18 cellular contexts compared by ENCODE assay signal in genomic region chr22:49699928-49700498, GRCh38.
DNase-seq lines count a peak whose midpoint lies in the region; ATAC-seq and TF ChIP-seq lines count a peak whose summit lies in the region.
"Had no signal": no experiment of that assay in that cellular context is flagged by ENCODE, and none has a peak within 500 bp of the region (broad histone marks: within the 10 kb centered on the region; RNA-seq: fewer than 3 reads in every experiment).

No MANE protein-coding gene starts in this region.

- H3K36me3 ChIP-seq in osteoblast (ENCODE audit: insufficient read depth, low read length): no peaks in the 10 kb centered on the region
- no peaks in the 10 kb centered on the region for H3K36me3 ChIP-seq in upper lobe of right lung
- H3K36me3 ChIP-seq: BLaER1 had no signal

- no peaks in the 10 kb centered on the region for H3K79me2 ChIP-seq in osteoblast (ENCODE audit: insufficient read depth, low read length)

- TF ChIP-seq CTCF in glutamatergic neuron (IDR thresholded peaks at IDR 0.05; ENCODE audit: partially characterized antibody, unreplicated experiment) (no peak), osteoblast (IDR thresholded peaks at IDR 0.05; ENCODE audit: extremely low read depth, low read depth, low read length) (no peak), upper lobe of right lung (IDR thresholded peaks at IDR 0.05) (no peak)

- no peak overlapping the region for H3K27ac ChIP-seq in osteoblast (ENCODE audit: low read depth, low read length)
- H3K27ac ChIP-seq in upper lobe of right lung: no peak overlapping the region
- H3K27ac ChIP-seq: 22Rv1, BLaER1, HL-60 had no signal

- intact Hi-C loops in upper lobe of right lung (cut with DNase I): no loop called here

- H3K4me2 ChIP-seq in osteoblast (ENCODE audit: insufficient read depth, low read length): no peak overlapping the region
- H3K4me2 ChIP-seq: BLaER1 had no signal

- H3K9me3 Mint-ChIP-seq in activated CD8-positive, alpha-beta memory T cell treated with anti-CD3 and anti-CD28 coated beads, Interleukin-2, amount 10 ng/mL, durations not matched to agents 7 days and 5 days (ENCODE audit: low read depth): peaks cover 12% of the 10 kb centered on the region
- H3K9me3 Mint-ChIP-seq in glutamatergic neuron (ENCODE audit: unreplicated experiment): peaks cover 21% of the 10 kb centered on the region
- peaks cover 8 to 10% of the 10 kb centered on the region in 2 donors for H3K9me3 Mint-ChIP-seq in activated T-cell treated with anti-CD3 and anti-CD28 coated beads, Interleukin-2, amount 50 U/mL, for 72 hours

- H2AFZ ChIP-seq in osteoblast (ENCODE audit: low read length): no peak overlapping the region

- no peaks in the 10 kb centered on the region for H3K4me1 ChIP-seq in osteoblast (ENCODE audit: insufficient read depth, low read length)
- H3K4me1 ChIP-seq in upper lobe of right lung: no peaks in the 10 kb centered on the region
- H3K4me1 ChIP-seq: BLaER1, Caco-2 had no signal

- CTCF ChIA-PET in activated CD8-positive, alpha-beta memory T cell treated with anti-CD3 and anti-CD28 coated beads, Interleukin-2, amount 10 ng/mL, durations not matched to agents 7 days and 5 days (lab: Charles Lee): no interaction called here

- peaks cover 10% of the 10 kb centered on the region for H3K27me3 Mint-ChIP-seq in activated CD8-positive, alpha-beta memory T cell treated with anti-CD3 and anti-CD28 coated beads, Interleukin-2, amount 10 ng/mL, durations not matched to agents 7 days and 5 days
- no peaks in the 10 kb centered on the region for H3K27me3 Mint-ChIP-seq in glutamatergic neuron (ENCODE audit: unreplicated experiment)
- H3K27me3 Mint-ChIP-seq in activated T-cell treated with anti-CD3 and anti-CD28 coated beads, Interleukin-2, amount 50 U/mL, for 72 hours (ENCODE audit: low read depth): peaks cover 6% of the 10 kb centered on the region

- H3K36me3 Mint-ChIP-seq in activated CD8-positive, alpha-beta memory T cell treated with anti-CD3 and anti-CD28 coated beads, Interleukin-2, amount 10 ng/mL, durations not matched to agents 7 days and 5 days: peaks cover 1% of the 10 kb centered on the region
- H3K36me3 Mint-ChIP-seq in glutamatergic neuron (ENCODE audit: unreplicated experiment): peaks cover 21% of the 10 kb centered on the region
- peaks cover 5 to 6% of the 10 kb centered on the region in 2 donors for H3K36me3 Mint-ChIP-seq in activated T-cell treated with anti-CD3 and anti-CD28 coated beads, Interleukin-2, amount 50 U/mL, for 72 hours (ENCODE audit: insufficient read depth in 2 of 2)

- no peaks in the 10 kb centered on the region for H3K9me3 ChIP-seq in osteoblast (ENCODE audit: low read depth, low read length)
- H3K9me3 ChIP-seq in upper lobe of right lung: peaks cover 15% of the 10 kb centered on the region

- H3K4me3 Mint-ChIP-seq in activated CD8-positive, alpha-beta memory T cell treated with anti-CD3 and anti-CD28 coated beads, Interleukin-2, amount 10 ng/mL, durations not matched to agents 7 days and 5 days: no peak overlapping the region
- no peak overlapping the region for H3K4me3 Mint-ChIP-seq in glutamatergic neuron (ENCODE audit: unreplicated experiment)
- no peak overlapping the region for H3K4me3 Mint-ChIP-seq in activated T-cell treated with anti-CD3 and anti-CD28 coated beads, Interleukin-2, amount 50 U/mL, for 72 hours
- H3K4me3 Mint-ChIP-seq: CD8-positive, alpha-beta memory T cell; HFFc6 had no signal

- H3K4me3 ChIP-seq in osteoblast (ENCODE audit: insufficient read depth, low read length) (no peak overlapping the region), upper lobe of right lung (no peak overlapping the region)
- H3K4me3 ChIP-seq: BLaER1 had no signal

- peak; percentile 36 for DNase-seq in activated CD8-positive, alpha-beta memory T cell treated with anti-CD3 and anti-CD28 coated beads, Interleukin-2, amount 10 ng/mL, durations not matched to agents 7 days and 5 days
- no peak for DNase-seq in activated CD8-positive, alpha-beta memory T cell treated with anti-CD3 and anti-CD28 coated beads, Interleukin-2, amount 50 U/mL, for 4 hours
- DNase-seq in glutamatergic neuron: no peak
- DNase-seq in osteoblast (ENCODE audit: insufficient read length, low spot score, missing footprints): peak; percentile 34
- DNase-seq in upper lobe of right lung: no peak
- no peak for DNase-seq in activated T-cell treated with anti-CD3 and anti-CD28 coated beads, Interleukin-2, amount 50 U/mL, for 72 hours
- DNase-seq: AML-193, Caco-2, DMS53, GF-D8, HCEC 1CT, HFFc6 had no signal

- no peak overlapping the region for H3K27ac Mint-ChIP-seq in activated CD8-positive, alpha-beta memory T cell treated with anti-CD3 and anti-CD28 coated beads, Interleukin-2, amount 10 ng/mL, durations not matched to agents 7 days and 5 days
- H3K27ac Mint-ChIP-seq in glutamatergic neuron (ENCODE audit: unreplicated experiment): peak overlapping the region; percentile 38
- no peak overlapping the region for H3K27ac Mint-ChIP-seq in activated T-cell treated with anti-CD3 and anti-CD28 coated beads, Interleukin-2, amount 50 U/mL, for 72 hours
- H3K27ac Mint-ChIP-seq: CD8-positive, alpha-beta memory T cell; HFFc6 had no signal

- ATAC-seq in activated CD8-positive, alpha-beta memory T cell treated with anti-CD3 and anti-CD28 coated beads, Interleukin-2, amount 10 ng/mL, durations not matched to agents 7 days and 5 days: no peak
- ATAC-seq in upper lobe of right lung (peak; percentile 21), GM19395 (IDR thresholded peaks at IDR 0.05; ENCODE audit: unreplicated experiment) (no peak), HG02852 (IDR thresholded peaks at IDR 0.05; ENCODE audit: unreplicated experiment) (no peak)
- ATAC-seq in activated T-cell treated with anti-CD3 and anti-CD28 coated beads, Interleukin-2, amount 50 U/mL, for 72 hours (replicated peaks in 1 of 2): no peak

- H3K4me1 Mint-ChIP-seq in activated CD8-positive, alpha-beta memory T cell treated with anti-CD3 and anti-CD28 coated beads, Interleukin-2, amount 10 ng/mL, durations not matched to agents 7 days and 5 days: no peaks in the 10 kb centered on the region
- no peaks in the 10 kb centered on the region for H3K4me1 Mint-ChIP-seq in glutamatergic neuron (ENCODE audit: low read depth, unreplicated experiment)
- peaks cover 1% of the 10 kb centered on the region for H3K4me1 Mint-ChIP-seq in activated T-cell treated with anti-CD3 and anti-CD28 coated beads, Interleukin-2, amount 50 U/mL, for 72 hours (ENCODE audit: low read depth)
- H3K4me1 Mint-ChIP-seq: CD8-positive, alpha-beta memory T cell had no signal

- no peaks in the 10 kb centered on the region for H4K20me1 ChIP-seq in osteoblast (ENCODE audit: insufficient read depth, low read length)
- H4K20me1 ChIP-seq: BLaER1 had no signal

- no peaks in the 10 kb centered on the region for H3K27me3 ChIP-seq in osteoblast (ENCODE audit: insufficient read depth, low read length)
- H3K27me3 ChIP-seq in upper lobe of right lung: peaks cover 22% of the 10 kb centered on the region

Comparison
In these comparisons a context has a peak if more than half of its experiments do, and no peak if none do; other contexts are left out.
1. DNase-seq: peak in activated CD8-positive, alpha-beta memory T cell treated with anti-CD3 and anti-CD28 coated beads, Interleukin-2, amount 10 ng/mL, durations not matched to agents 7 days and 5 days (single experiment) and osteoblast (single experiment); none in activated CD8-positive, alpha-beta memory T cell treated with anti-CD3 and anti-CD28 coated beads, Interleukin-2, amount 50 U/mL, for 4 hours (single experiment), glutamatergic neuron (single experiment), upper lobe of right lung (single experiment) and activated T-cell treated with anti-CD3 and anti-CD28 coated beads, Interleukin-2, amount 50 U/mL, for 72 hours (0 of 2).